1 cellular context compared by ENCODE assay signal in the genomic region with DNA sequence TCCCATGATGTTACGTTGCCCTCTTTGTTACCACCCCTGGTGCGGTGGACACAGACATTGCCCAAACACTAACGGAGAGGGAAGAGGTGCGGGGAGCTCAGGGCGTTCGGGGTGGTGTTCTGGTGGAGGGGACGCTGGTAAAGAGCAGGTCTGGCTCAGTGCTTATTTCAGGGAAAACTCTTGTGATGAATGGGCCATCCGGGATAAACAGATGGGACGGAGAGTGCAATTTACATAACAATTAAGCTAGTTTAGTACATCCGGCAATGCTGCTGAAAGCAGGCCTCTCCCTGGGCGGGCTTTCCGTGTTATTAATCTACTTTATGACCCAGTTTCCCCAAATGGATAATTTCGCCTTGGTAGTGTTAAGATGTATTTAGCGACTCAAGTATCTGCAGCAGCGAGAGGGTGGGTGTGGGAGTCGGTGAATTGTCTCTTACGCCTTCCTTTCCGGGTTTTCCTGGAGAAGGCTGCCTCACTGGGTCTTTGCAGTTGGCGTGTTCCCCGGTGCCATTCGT.
TF ChIP-seq lines count a peak whose summit lies in the region.

No MANE protein-coding gene starts in this region.

TF ChIP-seq in IMR-90, 13 proteins besides CTCF, POLR2A, EP300 and RAD21 (continued from another document):
- TF ChIP-seq SMC3 (IDR thresholded peaks at IDR 0.05; ENCODE audit: low read depth, low read length) (no peak), BHLHE40 (IDR thresholded peaks at IDR 0.05; ENCODE audit: low read depth, low read length) (no peak), MXI1 (IDR thresholded peaks at IDR 0.05; ENCODE audit: borderline replicate concordance, low read depth, low read length) (no peak), MAZ (IDR thresholded peaks at IDR 0.05; ENCODE audit: borderline replicate concordance, low read depth, low read length) (no peak)
TF ChIP-seq in IMR-90: peak in this region for 0.
